9 cellular contexts compared by ENCODE assay signal in the genomic region with DNA sequence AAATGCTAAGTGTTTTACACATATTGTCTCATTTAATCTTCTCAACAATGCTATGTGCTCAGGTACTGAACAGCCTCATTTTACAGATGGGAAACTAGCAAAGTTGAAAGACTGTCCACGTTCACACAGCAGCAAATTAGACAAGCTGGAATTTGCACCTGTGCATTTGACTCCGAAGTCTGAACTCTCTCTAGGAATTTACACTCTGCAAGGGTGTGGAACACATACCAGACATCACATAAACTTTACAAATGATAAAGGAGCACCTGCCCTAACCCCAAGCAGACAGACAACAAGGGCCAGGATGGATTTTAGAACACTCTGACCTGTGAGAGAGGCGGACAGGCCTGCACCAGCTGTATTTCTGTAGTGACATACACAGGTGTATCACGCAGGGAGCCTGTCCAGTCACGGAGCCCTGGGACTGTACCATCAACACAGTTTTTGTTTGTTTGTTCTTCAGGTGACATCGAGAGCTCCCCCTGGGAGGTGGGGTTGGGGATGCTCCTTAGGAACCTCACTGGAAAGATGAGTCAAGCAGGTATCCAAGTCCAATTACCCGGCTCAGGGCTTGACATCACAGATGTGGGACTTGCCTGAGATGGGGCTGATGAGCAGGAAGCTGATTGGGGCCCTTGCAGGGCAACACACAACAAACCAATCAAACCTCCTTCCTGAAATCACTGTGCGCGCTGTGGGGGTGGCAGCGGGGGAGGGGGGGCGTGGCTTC. TPM values are rescaled to one million over a fixed set of nuclear protein-coding genes. Genes with fewer than 3 reads are reported as not detected.
DNase-seq lines count a peak whose midpoint lies in the region; ATAC-seq lines count a peak whose summit lies in the region.
"Had no signal": no experiment of that assay in that cellular context is flagged by ENCODE, and none has a peak within 500 bp of the region (broad histone marks: within the 10 kb centered on the region; RNA-seq: fewer than 3 reads in every experiment).

No MANE protein-coding gene starts in this region.

- H3K27ac Mint-ChIP-seq in activated CD4-positive, alpha-beta T cell treated with anti-CD3 and anti-CD28 coated beads for 36 hours: no peak overlapping the region
- peak overlapping the region; percentile 19 for H3K27ac Mint-ChIP-seq in activated T-cell treated with anti-CD3 and anti-CD28 coated beads, Interleukin-2, amount 50 U/mL, for 72 hours

- in situ Hi-C loops in KBM-7 (cut with MboI; ENCODE audit: low pct_unique_long_range_greater_than_20kb, low sequenced_read_pairs): no loop called here

- CTCF ChIA-PET in activated CD4-positive, alpha-beta T cell treated with anti-CD3 and anti-CD28 coated beads for 36 hours (lab: Charles Lee): interaction anchor here (0.6 to 1.8 kb wide), 5 partner anchors 10 to 145 kb away, joined by 3 to 5 read pairs (median 3); partner anchors contain the start of gene MKI67

- no peaks in the 10 kb centered on the region for H3K27me3 Mint-ChIP-seq in activated CD4-positive, alpha-beta T cell treated with anti-CD3 and anti-CD28 coated beads for 36 hours
- no peaks in the 10 kb centered on the region for H3K27me3 Mint-ChIP-seq in activated T-cell treated with anti-CD3 and anti-CD28 coated beads, Interleukin-2, amount 50 U/mL, for 72 hours (ENCODE audit: low read depth)

- peaks cover 22% of the 10 kb centered on the region for H3K4me1 Mint-ChIP-seq in activated CD4-positive, alpha-beta T cell treated with anti-CD3 and anti-CD28 coated beads for 36 hours
- peaks cover 43% of the 10 kb centered on the region for H3K4me1 Mint-ChIP-seq in activated T-cell treated with anti-CD3 and anti-CD28 coated beads, Interleukin-2, amount 50 U/mL, for 72 hours (ENCODE audit: low read depth)

- H3K36me3 Mint-ChIP-seq in activated CD4-positive, alpha-beta T cell treated with anti-CD3 and anti-CD28 coated beads for 36 hours (ENCODE audit: low read depth): peaks cover 37% of the 10 kb centered on the region
- peaks cover 2 to 20% of the 10 kb centered on the region in 2 donors for H3K36me3 Mint-ChIP-seq in activated T-cell treated with anti-CD3 and anti-CD28 coated beads, Interleukin-2, amount 50 U/mL, for 72 hours (ENCODE audit: insufficient read depth in 2 of 2)

- H3K4me3 Mint-ChIP-seq in activated CD4-positive, alpha-beta T cell treated with anti-CD3 and anti-CD28 coated beads for 36 hours: no peak overlapping the region
- peak overlapping the region; percentile 57 to 70 for H3K4me3 Mint-ChIP-seq in activated T-cell treated with anti-CD3 and anti-CD28 coated beads, Interleukin-2, amount 50 U/mL, for 72 hours

- H3K9me3 Mint-ChIP-seq in activated CD4-positive, alpha-beta T cell treated with anti-CD3 and anti-CD28 coated beads for 36 hours (ENCODE audit: low read depth): no peaks in the 10 kb centered on the region
- no peaks in the 10 kb centered on the region for H3K9me3 Mint-ChIP-seq in activated T-cell treated with anti-CD3 and anti-CD28 coated beads, Interleukin-2, amount 50 U/mL, for 72 hours

- POLR2A ChIA-PET in activated CD4-positive, alpha-beta T cell treated with anti-CD3 and anti-CD28 coated beads for 36 hours (lab: Charles Lee): interaction anchor here (0.6 to 1.0 kb wide), 2 partner anchors 19 to 30 kb away, joined by 3 to 4 read pairs; partner anchors contain the start of gene MKI67

- DNase-seq in activated CD4-positive, alpha-beta T cell treated with anti-CD3 and anti-CD28 coated beads for 36 hours: peak; percentile 57
- DNase-seq in activated CD4-positive, alpha-beta T cell treated with anti-CD3 and anti-CD28 coated beads for 1 hour: no peak
- peak; percentile 18 for DNase-seq in KBM-7
- peak; percentile 47 to 50 for DNase-seq in activated T-cell treated with anti-CD3 and anti-CD28 coated beads, Interleukin-2, amount 50 U/mL, for 72 hours
- peak; percentile 36 for DNase-seq in stimulated activated naive CD4-positive, alpha-beta T cell treated with Interleukin-2 at 50 U/mL for 16 hours (lab: John Stamatoyannopoulos, UW)
- DNase-seq in hippocampal formation (lab: John Stamatoyannopoulos, UW): no peak
- no peak for DNase-seq in T-helper 9 cell
- DNase-seq: NCI-H1092 had no signal

- intact Hi-C loops in activated CD4-positive, alpha-beta T cell treated with anti-CD3 and anti-CD28 coated beads for 36 hours (cut with DNase I, micrococcal nuclease): no loop called here

- peak; percentile 74 for ATAC-seq in activated CD4-positive, alpha-beta T cell treated with anti-CD3 and anti-CD28 coated beads for 36 hours
- peak; percentile 69 to 81 for ATAC-seq in activated T-cell treated with anti-CD3 and anti-CD28 coated beads, Interleukin-2, amount 50 U/mL, for 72 hours (replicated peaks in 1 of 2)
- ATAC-seq in GM21447 (IDR thresholded peaks at IDR 0.05; ENCODE audit: unreplicated experiment): no peak

RNA-seq across cellular contexts. Expression of gene MKI67, which starts 31.0 kb away (rescaled TPM):
- total RNA-seq in activated CD4-positive, alpha-beta T cell treated with anti-CD3 and anti-CD28 coated beads for 36 hours: 100 to 1,000 TPM; 234 to 244 TPM
- 100 to 1,000 TPM; 217 to 249 TPM for total RNA-seq in activated T-cell treated with anti-CD3 and anti-CD28 coated beads, Interleukin-2, amount 50 U/mL, for 72 hours

Comparison
In these comparisons a context has a peak if more than half of its experiments do, and no peak if none do; other contexts are left out.
1. DNase-seq: peak in activated CD4-positive, alpha-beta T cell treated with anti-CD3 and anti-CD28 coated beads for 36 hours (single experiment), KBM-7 (single experiment), activated T-cell treated with anti-CD3 and anti-CD28 coated beads, Interleukin-2, amount 50 U/mL, for 72 hours (2 of 2) and stimulated activated naive CD4-positive, alpha-beta T cell treated with Interleukin-2 at 50 U/mL for 16 hours (single experiment); none in activated CD4-positive, alpha-beta T cell treated with anti-CD3 and anti-CD28 coated beads for 1 hour (single experiment), hippocampal formation (0 of 2) and T-helper 9 cell (single experiment).